Comparison of ENCODE assay signal across 8 cellular contexts in genomic region chr20:32207626-32208498, GRCh38. TPM values are rescaled to one million over a fixed set of nuclear protein-coding genes. Genes with fewer than 3 reads are reported as not detected.
A peak's percentile ranks its signal among the peaks of the same experiment; 100 is the strongest.
DNase-seq lines count a peak whose midpoint lies in the region; ATAC-seq and TF ChIP-seq lines count a peak whose summit lies in the region.

TSS of gene PLAGL2 (minus strand) at chr20:32207743. CDS start at chr20:32202178, 5,565 bp downstream.
TSS of gene POFUT1 (plus strand) at chr20:32207880. CDS start at chr20:32207942, 62 bp downstream.

- no peaks in the 10 kb centered on the region for H3K9me3 ChIP-seq in right lobe of liver

- H3K27me3 Mint-ChIP-seq in CD14-positive monocyte (ENCODE audit: low read depth in 3 of 3): peaks cover 0 to 4% (median 1%) of the 10 kb centered on the region in 3 donors
- no peaks in the 10 kb centered on the region for H3K27me3 Mint-ChIP-seq in dendritic cell treated with granulocyte-macrophage colony-stimulating factor and Interleukin-4, amounts not matched to agents 40 ng/mL and 50 ng/mL, for 4 days

- H3K4me1 ChIP-seq in right lobe of liver: peaks cover 0 to 58% (median 25%) of the 10 kb centered on the region in 4 donors

- peak; percentile 22 for TF ChIP-seq CTCF in CD14-positive monocyte (IDR thresholded peaks at IDR 0.05)
- peak in 2 of 4 donors; percentile 6 to 27 for TF ChIP-seq CTCF in right lobe of liver (IDR thresholded peaks at IDR 0.05)

- H3K9me3 Mint-ChIP-seq in CD14-positive monocyte: no peaks in the 10 kb centered on the region
- no peaks in the 10 kb centered on the region for H3K9me3 Mint-ChIP-seq in dendritic cell treated with granulocyte-macrophage colony-stimulating factor and Interleukin-4, amounts not matched to agents 40 ng/mL and 50 ng/mL, for 4 days

- H3K4me3 ChIP-seq in right lobe of liver: peak within 1 kb of the TSS; percentile 85 to 99 (median 96)

- peaks cover 0 to 4% (median 0%) of the 10 kb centered on the region in 4 donors for H3K36me3 ChIP-seq in right lobe of liver

- intact Hi-C loops in CD14-positive monocyte (cut with micrococcal nuclease) (loop anchor here (5.0 to 10.0 kb wide), 2 partner anchors 96 to 277 kb away; no protein-coding TSS in a partner anchor), right lobe of liver (cut with DNase I) (no loop called here)
- intact Hi-C loops in dendritic cell treated with granulocyte-macrophage colony-stimulating factor and Interleukin-4, amounts not matched to agents 40 ng/mL and 50 ng/mL, for 4 days (cut with micrococcal nuclease): loop anchor here (1.0 to 2.0 kb wide), 3 partner anchors 53 to 151 kb away; partner anchors contain the start of genes ASXL1 and TM9SF4

- peak within 1 kb of the TSS; percentile 87 to 93 (median 92) for H3K27ac ChIP-seq in right lobe of liver

- peak within 1 kb of the TSS; percentile 97 to 98 for H3K4me3 Mint-ChIP-seq in CD14-positive monocyte
- peak within 1 kb of the TSS; percentile 89 for H3K4me3 Mint-ChIP-seq in dendritic cell treated with granulocyte-macrophage colony-stimulating factor and Interleukin-4, amounts not matched to agents 40 ng/mL and 50 ng/mL, for 4 days

- peaks cover 67% of the 10 kb centered on the region for H3K4me1 Mint-ChIP-seq in CD14-positive monocyte
- peaks cover 67% of the 10 kb centered on the region for H3K4me1 Mint-ChIP-seq in dendritic cell treated with granulocyte-macrophage colony-stimulating factor and Interleukin-4, amounts not matched to agents 40 ng/mL and 50 ng/mL, for 4 days (ENCODE audit: low read depth)

- peak; percentile 91 for TF ChIP-seq POLR2A in right lobe of liver (IDR thresholded peaks at IDR 0.05)

- peaks cover 33 to 48% of the 10 kb centered on the region in 2 donors for H3K36me3 Mint-ChIP-seq in CD14-positive monocyte
- H3K36me3 Mint-ChIP-seq in dendritic cell treated with granulocyte-macrophage colony-stimulating factor and Interleukin-4, amounts not matched to agents 40 ng/mL and 50 ng/mL, for 4 days (ENCODE audit: low read depth): peaks cover 57% of the 10 kb centered on the region

- 2% methylated on average over 8 of the region's 74 CpGs for WGBS in right lobe of liver (ENCODE audit: insufficient coverage, low coverage, low lambda C conversion rate, missing lambda C conversion rate)

- peak; percentile 87 for ATAC-seq in HG03442 (IDR thresholded peaks at IDR 0.05; ENCODE audit: unreplicated experiment)
- ATAC-seq in right lobe of liver: peak; percentile 90 to 97 (median 94)

- peak; percentile 77 for DNase-seq in CD14-positive monocyte (ENCODE audit: low spot score)
- DNase-seq in GM19240 (ENCODE audit: insufficient read length, low spot score): peak; percentile 98
- peak; percentile 51 to 97 for DNase-seq in NCI-H526 (lab: John Stamatoyannopoulos, UW)
- DNase-seq in activated CD4-positive, alpha-beta T cell treated with anti-CD3 and anti-CD28 coated beads, Interleukin-2, amount 50 U/mL, for 1 hour: peak; percentile 85
- peak; percentile 93 to 94 (median 93) for DNase-seq in right lobe of liver
- peak; percentile 90 for DNase-seq in stimulated activated CD4-positive, alpha-beta T cell treated with anti-CD3 and anti-CD28 coated beads, Interleukin-4, amount 100 ng/mL, for 24 hours

- H3K27ac Mint-ChIP-seq in CD14-positive monocyte: peak within 1 kb of the TSS; percentile 96 to 99 (median 97)
- peak within 1 kb of the TSS; percentile 85 for H3K27ac Mint-ChIP-seq in dendritic cell treated with granulocyte-macrophage colony-stimulating factor and Interleukin-4, amounts not matched to agents 40 ng/mL and 50 ng/mL, for 4 days

- H3K27me3 ChIP-seq in right lobe of liver: no peaks in the 10 kb centered on the region

RNA-seq across cellular contexts. Expression of gene PLAGL2, which starts in this region (rescaled TPM):
- 10 to 100 TPM in 1 of 2 donors, 1 to 10 TPM in 1; 6.2 to 14.7 TPM for polyA plus RNA-seq in CD14-positive monocyte
- 1 to 10 TPM; 1.5 to 3.1 (median 2.4) TPM for total RNA-seq in right lobe of liver

RNA-seq across cellular contexts. Expression of gene POFUT1, which starts in this region (rescaled TPM):
- 10 to 100 TPM; 11.8 to 22.8 TPM for polyA plus RNA-seq in CD14-positive monocyte
- 10 to 100 TPM; 24.2 to 40.2 (median 28.7) TPM for total RNA-seq in right lobe of liver

Comparison
In these comparisons a context has a peak if more than half of its experiments do, and no peak if none do; other contexts are left out.
1. Peak in every context shown above with its lines: DNase-seq, ATAC-seq, H3K4me3 ChIP-seq and H3K27ac ChIP-seq.
2. intact Hi-C loops: an anchor here in CD14-positive monocyte (5.0 to 10.0 kb wide) and dendritic cell treated with granulocyte-macrophage colony-stimulating factor and Interleukin-4, amounts not matched to agents 40 ng/mL and 50 ng/mL, for 4 days (1.0 to 2.0 kb wide); none called in right lobe of liver.